In the genomic region with DNA sequence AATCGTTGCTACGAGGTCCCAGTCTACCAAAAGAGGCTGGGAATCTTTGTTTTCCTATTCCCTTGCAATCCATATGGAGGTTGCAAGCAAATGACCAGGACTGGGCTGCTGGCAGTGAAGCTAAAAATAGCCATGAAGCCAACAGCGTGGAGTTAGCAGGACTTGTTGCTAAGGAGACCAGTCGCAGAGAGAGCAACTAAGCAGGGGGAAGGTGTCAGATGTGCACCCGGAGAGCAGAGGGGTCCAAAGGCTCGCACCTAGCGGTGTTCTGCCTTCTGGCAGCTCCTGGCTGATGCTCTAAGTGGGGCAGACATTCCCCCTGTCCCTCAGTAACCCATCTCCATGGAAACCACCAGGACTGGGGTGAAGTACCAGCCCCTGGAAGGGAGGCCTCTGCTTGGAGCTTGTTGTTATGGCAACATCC, we compare ENCODE assay signal across 11 cellular contexts.
A peak's percentile ranks its signal among the peaks of the same experiment; 100 is the strongest.
DNase-seq lines count a peak whose midpoint lies in the region; ATAC-seq, FAIRE-seq and TF ChIP-seq lines count a peak whose summit lies in the region.
"Had no signal": no experiment of that assay in that cellular context is flagged by ENCODE, and none has a peak within 500 bp of the region (broad histone marks: within the 10 kb centered on the region; RNA-seq: fewer than 3 reads in every experiment).

No MANE protein-coding gene starts in this region.

- H3K4me3 Mint-ChIP-seq in osteocyte (ENCODE audit: unreplicated experiment), result no peak overlapping the region
- H3K4me3 Mint-ChIP-seq: central memory CD8-positive, alpha-beta T cell; memory B cell had no signal

- H3K36me3 Mint-ChIP-seq in osteocyte (ENCODE audit: unreplicated experiment), result peaks cover 33% of the 10 kb centered on the region

- no peaks in the 10 kb centered on the region for H3K27me3 Mint-ChIP-seq in osteocyte (ENCODE audit: unreplicated experiment)
- H3K27me3 Mint-ChIP-seq: central memory CD8-positive, alpha-beta T cell; memory B cell had no signal

- ATAC-seq in GM18858 (IDR thresholded peaks at IDR 0.05; ENCODE audit: unreplicated experiment), result no peak
- ATAC-seq: HCT116 had no signal

- no peak overlapping the region for H3K4me3 ChIP-seq in fibroblast of pulmonary artery (replicated peaks; ENCODE audit: low read depth, low read length)

- H3K4me1 Mint-ChIP-seq in osteocyte (ENCODE audit: unreplicated experiment), result peaks cover 24% of the 10 kb centered on the region
- H3K4me1 Mint-ChIP-seq: memory B cell had no signal

- peak overlapping the region; percentile 62 for H3K27ac Mint-ChIP-seq in osteocyte (ENCODE audit: unreplicated experiment)
- H3K27ac Mint-ChIP-seq: memory B cell had no signal

- no peaks in the 10 kb centered on the region for H3K9me3 Mint-ChIP-seq in osteocyte (ENCODE audit: unreplicated experiment)
- H3K9me3 Mint-ChIP-seq: central memory CD8-positive, alpha-beta T cell; memory B cell had no signal

- DNase-seq in DMS 273 treated with DMSO at 0.1 percent for 48 hours (lab: John Stamatoyannopoulos, UW), result peak; percentile 46
- peak; percentile 63 for DNase-seq in NCI-H526 treated with DMSO at 0.1 percent for 48 hours (lab: John Stamatoyannopoulos, UW)
- DNase-seq in fibroblast of pulmonary artery (ENCODE audit: low read depth), result peak; percentile 56
- DNase-seq in osteocyte (ENCODE audit: extremely low spot score, unreplicated experiment), result no peak
- no peak for DNase-seq in GM12891 (ENCODE audit: insufficient read length, low spot score)
- DNase-seq in H54 (ENCODE audit: insufficient read length, low spot score), result no peak
- DNase-seq in germinal center (ENCODE audit: low spot score), result no peak

- no peak for FAIRE-seq in GM12891 (lab: Jason Lieb, UNC)
- no peak for FAIRE-seq in H54 (lab: Jason Lieb, UNC)

- TF ChIP-seq CTCF in fibroblast of pulmonary artery (IDR thresholded peaks at IDR 0.05; ENCODE audit: low read length, missing control alignments), result no peak
- no peak for TF ChIP-seq CTCF in osteocyte (IDR thresholded peaks at IDR 0.05)

- TF ChIP-seq POLR2A in GM12891 (IDR thresholded peaks at IDR 0.05; ENCODE audit: low read depth, low read length) (no peak), H54 (IDR thresholded peaks at IDR 0.05; ENCODE audit: low read depth, low read length) (no peak)

TF ChIP-seq in GM12891, 5 proteins besides CTCF, POLR2A, EP300 and RAD21:
- no peak for TF ChIP-seq TAF1 (IDR thresholded peaks at IDR 0.05; ENCODE audit: low read depth, low read length)
- no peak for TF ChIP-seq POLR2AphosphoS5 (IDR thresholded peaks at IDR 0.05; ENCODE audit: low read depth, low read length)
- TF ChIP-seq SPI1 (IDR thresholded peaks at IDR 0.05; ENCODE audit: low read depth, low read length), result no peak
- no peak for TF ChIP-seq POU2F2 (IDR thresholded peaks at IDR 0.05; ENCODE audit: low read depth, low read length)
- no peak for TF ChIP-seq PAX5 (IDR thresholded peaks at IDR 0.05; ENCODE audit: insufficient read depth, low read length, severe bottlenecking)

Comparison
In these comparisons a context has a peak if more than half of its experiments do, and no peak if none do; other contexts are left out.
1. DNase-seq: peak in DMS 273 treated with DMSO at 0.1 percent for 48 hours (single experiment), NCI-H526 treated with DMSO at 0.1 percent for 48 hours (single experiment) and fibroblast of pulmonary artery (single experiment); none in osteocyte (single experiment), GM12891 (single experiment), H54 (single experiment) and germinal center (single experiment).